9 cellular contexts compared by ENCODE assay signal in genomic region chr2:100730290-100730868, GRCh38.
A peak's percentile ranks its signal among the peaks of the same experiment; 100 is the strongest.
DNase-seq lines count a peak whose midpoint lies in the region; ATAC-seq and TF ChIP-seq lines count a peak whose summit lies in the region.
"Had no signal": no experiment of that assay in that cellular context is flagged by ENCODE, and none has a peak within 500 bp of the region (broad histone marks: within the 10 kb centered on the region; RNA-seq: fewer than 3 reads in every experiment).

No MANE protein-coding gene starts in this region.

- no peaks in the 10 kb centered on the region for H3K9me3 ChIP-seq in NT2/D1 (ENCODE audit: insufficient read depth, low read length)

- in situ Hi-C loops in GM13977 (cut with MboI; ENCODE audit: low pct_unique_long_range_greater_than_20kb, low sequenced_read_pairs, unreplicated experiment): no loop called here

- no peaks in the 10 kb centered on the region for H3K36me3 Mint-ChIP-seq in activated naive CD4-positive, alpha-beta T cell treated with anti-CD3 and anti-CD28 coated beads, Interleukin-2, amount 10 ng/mL, durations not matched to agents 7 days and 5 days

- CTCF ChIA-PET in activated naive CD4-positive, alpha-beta T cell treated with anti-CD3 and anti-CD28 coated beads, Interleukin-2, amount 10 ng/mL, durations not matched to agents 7 days and 5 days (lab: Charles Lee): interaction anchor here (0.6 to 2.6 kb wide), 12 partner anchors 88 to 474 kb away, joined by 3 to 16 read pairs (median 6); no protein-coding TSS in a partner anchor

- no peak overlapping the region for H3K27ac Mint-ChIP-seq in activated naive CD4-positive, alpha-beta T cell treated with anti-CD3 and anti-CD28 coated beads, Interleukin-2, amount 10 ng/mL, durations not matched to agents 7 days and 5 days
- H3K27ac Mint-ChIP-seq: stimulated activated naive CD8-positive, alpha-beta T cell treated with anti-CD3 and anti-CD28 coated beads, Interleukin-15, Interleukin-2, amounts not matched to agents 100 ng/mL and 50 ng/mL, for 24 hours had no signal

- peak; percentile 47 for TF ChIP-seq CTCF in GM13977 (IDR thresholded peaks at IDR 0.05; ENCODE audit: extremely low read depth, insufficient read depth, missing control alignments)

- no peak overlapping the region for H3K4me3 ChIP-seq in NT2/D1 (ENCODE audit: insufficient read length, low read depth)

- peaks cover 2% of the 10 kb centered on the region for H3K4me1 ChIP-seq in NT2/D1 (ENCODE audit: insufficient read depth, insufficient read length)

- H3K36me3 ChIP-seq in NT2/D1 (ENCODE audit: insufficient read depth, insufficient read length, low read length): no peaks in the 10 kb centered on the region

- no peaks in the 10 kb centered on the region for H3K27me3 ChIP-seq in NT2/D1 (ENCODE audit: insufficient read depth, insufficient read length)

- H3K4me1 Mint-ChIP-seq in activated naive CD4-positive, alpha-beta T cell treated with anti-CD3 and anti-CD28 coated beads, Interleukin-2, amount 10 ng/mL, durations not matched to agents 7 days and 5 days: no peaks in the 10 kb centered on the region

- H3K9ac ChIP-seq in NT2/D1 (ENCODE audit: insufficient read length, low read depth): no peak overlapping the region

- ATAC-seq in left ventricle myocardium superior (peak; percentile 89), HG03565 (IDR thresholded peaks at IDR 0.05; ENCODE audit: unreplicated experiment) (no peak)

- H3K9me3 Mint-ChIP-seq in activated naive CD4-positive, alpha-beta T cell treated with anti-CD3 and anti-CD28 coated beads, Interleukin-2, amount 10 ng/mL, durations not matched to agents 7 days and 5 days: peaks cover 3% of the 10 kb centered on the region
- H3K9me3 Mint-ChIP-seq: stimulated activated naive CD8-positive, alpha-beta T cell treated with anti-CD3 and anti-CD28 coated beads, Interleukin-15, Interleukin-2, amounts not matched to agents 100 ng/mL and 50 ng/mL, for 24 hours had no signal

- H3K27me3 Mint-ChIP-seq in activated naive CD4-positive, alpha-beta T cell treated with anti-CD3 and anti-CD28 coated beads, Interleukin-2, amount 10 ng/mL, durations not matched to agents 7 days and 5 days: peaks cover 21% of the 10 kb centered on the region

- DNase-seq in GM13977 (ENCODE audit: low spot score) (no peak), NT2/D1 (ENCODE audit: low read depth, low spot score) (peak; percentile 44), left ventricle myocardium superior (peak; percentile 72), GOT3 (lab: John Stamatoyannopoulos, UW) (no peak), KG1 (lab: John Stamatoyannopoulos, UW) (no peak)
- peak; percentile 74 for DNase-seq in activated naive CD4-positive, alpha-beta T cell treated with anti-CD3 and anti-CD28 coated beads, Interleukin-2, amount 10 ng/mL, durations not matched to agents 7 days and 5 days
- DNase-seq in stimulated activated CD4-positive, alpha-beta T cell treated with anti-CD3 and anti-CD28 coated beads, Interleukin-2, amount 100 ng/mL, for 4 hours (ENCODE audit: low read depth): peak; percentile 14

- H3K4me3 Mint-ChIP-seq in activated naive CD4-positive, alpha-beta T cell treated with anti-CD3 and anti-CD28 coated beads, Interleukin-2, amount 10 ng/mL, durations not matched to agents 7 days and 5 days: no peak overlapping the region
- H3K4me3 Mint-ChIP-seq: stimulated activated naive CD8-positive, alpha-beta T cell treated with anti-CD3 and anti-CD28 coated beads, Interleukin-15, Interleukin-2, amounts not matched to agents 100 ng/mL and 50 ng/mL, for 24 hours had no signal

- intact Hi-C loops in left ventricle myocardium superior (cut with micrococcal nuclease): loop anchor here (2.0 to 5.0 kb wide), 2 partner anchors 87 to 254 kb away; no protein-coding TSS in a partner anchor

Comparison
In these comparisons a context has a peak if more than half of its experiments do, and no peak if none do; other contexts are left out.
1. DNase-seq: peak in NT2/D1 (single experiment), activated naive CD4-positive, alpha-beta T cell treated with anti-CD3 and anti-CD28 coated beads, Interleukin-2, amount 10 ng/mL, durations not matched to agents 7 days and 5 days (single experiment), left ventricle myocardium superior (single experiment) and stimulated activated CD4-positive, alpha-beta T cell treated with anti-CD3 and anti-CD28 coated beads, Interleukin-2, amount 100 ng/mL, for 4 hours (single experiment); none in GM13977 (single experiment), GOT3 (single experiment) and KG1 (single experiment).